8 cellular contexts compared by ENCODE assay signal in the genomic region with DNA sequence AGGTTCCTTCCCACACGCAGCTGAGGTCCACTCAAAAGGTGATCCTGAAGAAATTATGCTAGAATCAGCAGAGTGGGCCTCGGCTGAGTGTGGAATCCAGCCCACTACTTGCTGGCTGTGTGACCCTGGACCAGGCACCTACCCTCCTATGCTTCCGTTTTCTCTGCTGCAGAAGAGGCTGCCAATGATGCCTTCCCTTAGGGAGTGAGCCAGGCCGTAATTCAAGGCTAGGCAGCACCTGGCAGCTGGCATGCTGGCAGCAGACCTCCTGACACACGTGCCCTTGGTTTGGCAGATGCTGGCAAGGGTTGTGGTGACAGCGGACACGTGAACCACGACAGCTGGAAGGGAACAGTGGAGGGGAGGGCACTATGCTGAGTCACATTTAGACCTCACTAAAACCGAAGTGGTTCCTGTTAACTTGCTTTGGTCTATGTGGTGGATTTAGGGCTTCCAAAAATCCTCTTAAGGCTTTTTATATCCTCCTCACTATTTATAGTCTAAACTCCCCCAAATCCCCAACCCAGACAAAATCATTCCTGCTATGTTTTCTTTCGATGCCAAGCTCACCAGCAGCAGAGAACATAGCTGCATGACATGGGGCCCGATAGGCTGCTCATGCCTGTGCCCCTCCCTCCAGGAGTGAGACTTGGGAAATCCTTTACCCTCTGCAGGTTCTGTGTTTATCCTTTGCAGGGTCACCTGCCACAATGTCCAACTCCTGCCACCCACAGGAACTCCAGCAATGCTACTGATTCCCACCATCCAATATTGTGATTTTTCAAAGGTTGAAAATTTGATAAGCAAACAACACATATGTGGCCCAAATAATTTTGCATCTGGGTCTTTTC. TPM values are rescaled to one million over a fixed set of nuclear protein-coding genes. Genes with fewer than 3 reads are reported as not detected.
DNase-seq lines count a peak whose midpoint lies in the region; ATAC-seq lines count a peak whose summit lies in the region.

No MANE protein-coding gene starts in this region.

- H3K36me3 Mint-ChIP-seq in activated T-helper 2 cell treated with anti-CD3 and anti-CD28 coated beads, Interferon-gamma antibody, Interleukin-2, Interleukin-4, amounts not matched to agents 10 μg/mL and 5 μg/mL and 100 μg/mL, durations not matched to agents 14 hours and 24 hours and 36 hours (ENCODE audit: low read depth), result no peaks in the 10 kb centered on the region

- in situ Hi-C loops in G401 (cut with HindIII; ENCODE audit: low sequenced_read_pairs), result no loop called here

- intact Hi-C loops in activated T-helper 2 cell treated with anti-CD3 and anti-CD28 coated beads, Interferon-gamma antibody, Interleukin-2, Interleukin-4, amounts not matched to agents 10 μg/mL and 5 μg/mL and 100 μg/mL, durations not matched to agents 14 hours and 24 hours and 36 hours (cut with micrococcal nuclease), result loop anchor here (2.0 kb wide), 1 partner anchor 199 kb away; no protein-coding TSS in a partner anchor

- H3K4me1 Mint-ChIP-seq in activated T-helper 2 cell treated with anti-CD3 and anti-CD28 coated beads, Interferon-gamma antibody, Interleukin-2, Interleukin-4, amounts not matched to agents 10 μg/mL and 5 μg/mL and 100 μg/mL, durations not matched to agents 14 hours and 24 hours and 36 hours (ENCODE audit: low read depth), result peaks cover 37% of the 10 kb centered on the region

- ATAC-seq in HG03521 (IDR thresholded peaks at IDR 0.05; ENCODE audit: unreplicated experiment) (peak; percentile 43), HG03378 (IDR thresholded peaks at IDR 0.05; ENCODE audit: unreplicated experiment) (no peak)

- no peaks in the 10 kb centered on the region for H3K9me3 Mint-ChIP-seq in activated T-helper 2 cell treated with anti-CD3 and anti-CD28 coated beads, Interferon-gamma antibody, Interleukin-2, Interleukin-4, amounts not matched to agents 10 μg/mL and 5 μg/mL and 100 μg/mL, durations not matched to agents 14 hours and 24 hours and 36 hours

- H3K27me3 Mint-ChIP-seq in activated T-helper 2 cell treated with anti-CD3 and anti-CD28 coated beads, Interferon-gamma antibody, Interleukin-2, Interleukin-4, amounts not matched to agents 10 μg/mL and 5 μg/mL and 100 μg/mL, durations not matched to agents 14 hours and 24 hours and 36 hours (ENCODE audit: low read depth), result peaks cover 30% of the 10 kb centered on the region

- no peak overlapping the region for H3K27ac Mint-ChIP-seq in activated T-helper 2 cell treated with anti-CD3 and anti-CD28 coated beads, Interferon-gamma antibody, Interleukin-2, Interleukin-4, amounts not matched to agents 10 μg/mL and 5 μg/mL and 100 μg/mL, durations not matched to agents 14 hours and 24 hours and 36 hours

- DNase-seq in stimulated activated CD4-positive, alpha-beta T cell treated with anti-CD3 and anti-CD28 coated beads, Interleukin-4, amount 100 ng/mL, for 24 hours, result peak; percentile 1
- DNase-seq in stimulated activated CD4-positive, alpha-beta T cell treated with anti-CD3 and anti-CD28 coated beads, Interleukin-4, amount 100 ng/mL, for 4 hours, result no peak
- DNase-seq in SKM-1 (lab: John Stamatoyannopoulos, UW; ENCODE audit: unreplicated experiment) (peak; percentile 12), occipital lobe (lab: John Stamatoyannopoulos, UW) (peak; percentile 47), G401 (ENCODE audit: low spot score) (no peak)
- DNase-seq in activated T-helper 2 cell treated with anti-CD3 and anti-CD28 coated beads, Interferon-gamma antibody, Interleukin-2, Interleukin-4, amounts not matched to agents 10 μg/mL and 5 μg/mL and 100 μg/mL, durations not matched to agents 14 hours and 24 hours and 36 hours (ENCODE audit: low spot score), result no peak

- H3K4me3 Mint-ChIP-seq in activated T-helper 2 cell treated with anti-CD3 and anti-CD28 coated beads, Interferon-gamma antibody, Interleukin-2, Interleukin-4, amounts not matched to agents 10 μg/mL and 5 μg/mL and 100 μg/mL, durations not matched to agents 14 hours and 24 hours and 36 hours (ENCODE audit: low read depth), result no peak overlapping the region

RNA-seq across cellular contexts. Expression of gene PCSK6, which starts 10.6 kb away (rescaled TPM):
- total RNA-seq in occipital lobe, result 15.4 TPM
- total RNA-seq in G401 (2014; rRNA removed; shearing (Covaris generic)), result 0.06 and 0.37 TPM in 2 replicates
- 0.83 and 1.9 TPM in 2 replicates for total RNA-seq in activated T-helper 2 cell treated with anti-CD3 and anti-CD28 coated beads, Interferon-gamma antibody, Interleukin-2, Interleukin-4, amounts not matched to agents 10 μg/mL and 5 μg/mL and 100 μg/mL, durations not matched to agents 14 hours and 24 hours and 36 hours

Comparison
In these comparisons a context has a peak if more than half of its experiments do, and no peak if none do; other contexts are left out.
1. DNase-seq: peak in stimulated activated CD4-positive, alpha-beta T cell treated with anti-CD3 and anti-CD28 coated beads, Interleukin-4, amount 100 ng/mL, for 24 hours (single experiment), SKM-1 (single experiment) and occipital lobe (single experiment); none in stimulated activated CD4-positive, alpha-beta T cell treated with anti-CD3 and anti-CD28 coated beads, Interleukin-4, amount 100 ng/mL, for 4 hours (0 of 2), G401 (single experiment) and activated T-helper 2 cell treated with anti-CD3 and anti-CD28 coated beads, Interferon-gamma antibody, Interleukin-2, Interleukin-4, amounts not matched to agents 10 μg/mL and 5 μg/mL and 100 μg/mL, durations not matched to agents 14 hours and 24 hours and 36 hours (single experiment).